In genomic region chr1:59171788-59172187, GRCh38 we compare ENCODE assay signal across 20 cellular contexts.
"Had no signal": no experiment of that assay in that cellular context is flagged by ENCODE, and none has a peak within 500 bp of the region (broad histone marks: within the 10 kb centered on the region; RNA-seq: fewer than 3 reads in every experiment).

No MANE protein-coding gene starts in this region.

- H3K4me3 ChIP-seq: lower lobe of right lung, neural progenitor cell, spleen, upper lobe of left lung had no signal

- H3K27me3 Mint-ChIP-seq: activated naive CD8-positive, alpha-beta T cell treated with anti-CD3 and anti-CD28 coated beads, Interleukin-2, amount 50 U/mL, for 24 hours; naive B cell had no signal

- H3K27ac ChIP-seq: lower lobe of right lung, neural progenitor cell, spleen, upper lobe of left lung, WERI-Rb-1 had no signal

- H3K4me2 ChIP-seq: neural progenitor cell had no signal

- FAIRE-seq: kidney had no signal

- H3K9me3 Mint-ChIP-seq: activated naive CD8-positive, alpha-beta T cell treated with anti-CD3 and anti-CD28 coated beads, Interleukin-2, amount 50 U/mL, for 24 hours; endodermal cell had no signal

- H3K9me3 ChIP-seq: lower lobe of right lung, spleen, upper lobe of left lung had no signal

- ATAC-seq: activated CD8-positive, alpha-beta T cell treated with anti-CD3 and anti-CD28 coated beads, Interleukin-2, amount 10 ng/mL, durations not matched to agents 7 days and 5 days; activated naive CD8-positive, alpha-beta T cell treated with anti-CD3 and anti-CD28 coated beads, Interleukin-2, amount 50 U/mL, for 24 hours; left lobe of liver; lower lobe of right lung; stimulated activated naive CD8-positive, alpha-beta T cell treated with anti-CD3 and anti-CD28 coated beads, Interleukin-15, Interleukin-2, amounts not matched to agents 100 U/mL and 50 U/mL, for 24 hours had no signal

- H3K4me3 Mint-ChIP-seq: activated CD8-positive, alpha-beta T cell treated with anti-CD3 and anti-CD28 coated beads, Interleukin-2, amount 10 ng/mL, durations not matched to agents 7 days and 5 days; activated naive CD8-positive, alpha-beta T cell treated with anti-CD3 and anti-CD28 coated beads, Interleukin-2, amount 50 U/mL, for 24 hours; activated T-helper 1 cell treated with anti-CD3 and anti-CD28 coated beads, Interleukin-12 subunit alpha, Interleukin-12 subunit beta, Interleukin-2, Interleukin-4 antibody, amounts not matched to agents 30 ng/mL and 10 ng/mL and 1 ng/mL, durations not matched to agents 14 hours and 24 hours and 36 hours; endodermal cell; naive B cell; neural progenitor cell had no signal

- H3K36me3 Mint-ChIP-seq: naive B cell, neural progenitor cell had no signal

- H3K36me3 ChIP-seq: lower lobe of right lung, neural progenitor cell, spleen, upper lobe of left lung, WERI-Rb-1 had no signal

- H3K4me1 Mint-ChIP-seq: endodermal cell had no signal

- H3K4me1 ChIP-seq: lower lobe of right lung, neural progenitor cell, upper lobe of left lung had no signal

- H3K27ac Mint-ChIP-seq: activated CD8-positive, alpha-beta T cell treated with anti-CD3 and anti-CD28 coated beads, Interleukin-2, amount 10 ng/mL, durations not matched to agents 7 days and 5 days; activated naive CD8-positive, alpha-beta T cell treated with anti-CD3 and anti-CD28 coated beads, Interleukin-2, amount 50 U/mL, for 24 hours; activated T-helper 1 cell treated with anti-CD3 and anti-CD28 coated beads, Interleukin-12 subunit alpha, Interleukin-12 subunit beta, Interleukin-2, Interleukin-4 antibody, amounts not matched to agents 30 ng/mL and 10 ng/mL and 1 ng/mL, durations not matched to agents 14 hours and 24 hours and 36 hours; endodermal cell; neural progenitor cell had no signal

- DNase-seq: activated CD4-positive, alpha-beta T cell treated with anti-CD3 and anti-CD28 coated beads, Interleukin-2, amount 50 U/mL, for 1 hour; activated CD4-positive, CD25-positive, alpha-beta regulatory T cell treated with anti-CD3 and anti-CD28 coated beads, Interleukin-2, amount 50 U/mL, for 72 hours; activated CD8-positive, alpha-beta T cell treated with anti-CD3 and anti-CD28 coated beads, Interleukin-2, amount 10 ng/mL, durations not matched to agents 7 days and 5 days; activated gamma-delta T cell; activated naive CD4-positive, alpha-beta T cell treated with anti-CD3 and anti-CD28 coated beads, Interleukin-2, amount 50 U/mL, for 16 hours; activated naive CD8-positive, alpha-beta T cell treated with anti-CD3 and anti-CD28 coated beads, Interleukin-2, amount 50 U/mL, for 24 hours; cortex of kidney; endodermal cell; kidney; lower lobe of right lung; mesendoderm; naive B cell; spleen; stimulated activated CD4-positive, alpha-beta T cell treated with anti-CD3 and anti-CD28 coated beads, Interleukin-4, amount 100 ng/mL, for 1 hour; stimulated activated naive CD8-positive, alpha-beta T cell treated with anti-CD3 and anti-CD28 coated beads, Interleukin-15, Interleukin-2, amounts not matched to agents 100 U/mL and 50 U/mL, for 24 hours; upper lobe of left lung; WERI-Rb-1 had no signal
